Comparison of ENCODE assay signal across 8 cellular contexts in the genomic region with DNA sequence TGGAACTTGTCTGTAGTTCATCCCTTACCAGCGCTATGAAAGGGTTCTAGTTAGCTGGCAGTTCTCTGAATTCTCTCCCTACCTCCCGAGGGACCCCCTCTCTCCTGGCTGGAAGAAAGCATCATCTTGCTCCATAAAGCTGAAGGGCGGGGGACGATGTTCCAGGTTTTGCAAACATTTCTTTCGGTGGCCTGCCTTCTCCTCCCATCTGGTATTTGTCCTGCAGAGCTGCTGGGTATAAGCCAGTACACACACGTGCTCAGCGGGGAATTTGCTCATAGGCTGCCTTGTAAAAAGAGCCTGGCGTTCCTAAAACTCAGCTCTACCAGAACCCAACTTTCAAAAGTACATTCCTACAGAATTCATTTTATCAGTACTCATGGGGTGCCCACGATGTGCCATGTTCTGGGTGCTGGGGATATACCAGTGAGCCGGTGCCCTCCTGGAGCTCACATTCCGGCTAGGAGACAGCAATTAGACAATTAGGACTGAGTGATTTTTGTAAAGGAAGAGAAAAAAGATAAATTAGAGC. TPM values are rescaled to one million over a fixed set of nuclear protein-coding genes. Genes with fewer than 3 reads are reported as not detected.
DNase-seq lines count a peak whose midpoint lies in the region; ATAC-seq and TF ChIP-seq lines count a peak whose summit lies in the region.

No MANE protein-coding gene starts in this region.

- H4K20me1 ChIP-seq in IMR-90 (ENCODE audit: insufficient read depth, low read length) (no peaks in the 10 kb centered on the region), neural cell (ENCODE audit: insufficient read depth) (no peaks in the 10 kb centered on the region)

- in situ Hi-C loops in IMR-90 (cut with MboI; ENCODE audit: low sequenced_read_pairs): no loop called here

- intact Hi-C loops in IMR-90 (cut with micrococcal nuclease): loop anchor here (1.0 to 2.0 kb wide), 3 partner anchors 21 to 51 kb away; no protein-coding TSS in a partner anchor
- intact Hi-C loops in activated CD4-positive, alpha-beta memory T cell treated with anti-CD3 and anti-CD28 coated beads for 36 hours (cut with micrococcal nuclease): loop anchor here (2.0 to 5.0 kb wide), 4 partner anchors 21 to 50 kb away; partner anchors contain the start of genes ATP5PD and KCTD2

- no peaks in the 10 kb centered on the region for H3K9me2 ChIP-seq in neural cell (ENCODE audit: insufficient read depth, low read length)

- H3K27ac Mint-ChIP-seq in activated CD4-positive, alpha-beta memory T cell treated with anti-CD3 and anti-CD28 coated beads for 36 hours: peak overlapping the region; percentile 82

- H3K79me1 ChIP-seq in IMR-90 (ENCODE audit: low read depth in 1 of 2, low read length in 2 of 2): peaks cover 13 to 29% of the 10 kb centered on the region in 2 experiments

- TF ChIP-seq POLR2A in IMR-90 (IDR thresholded peaks at IDR 0.05; ENCODE audit: low read depth, low read length): no peak

- DNase-seq in IMR-90 (peak; percentile 59), fibroblast of the aortic adventitia (ENCODE audit: low read depth) (peak; percentile 85), NK-92 (lab: John Stamatoyannopoulos, UW; ENCODE audit: unreplicated experiment) (no peak)
- DNase-seq in activated CD4-positive, alpha-beta memory T cell treated with anti-CD3 and anti-CD28 coated beads for 36 hours: no peak
- DNase-seq in stimulated activated CD4-positive, alpha-beta T cell treated with anti-CD3 and anti-CD28 coated beads, Interleukin-12 subunit alpha, Interleukin-12 subunit beta, amount 100 ng/mL, for 4 hours: no peak

- peak overlapping the region; percentile 83 for H4K5ac ChIP-seq in IMR-90 (ENCODE audit: low read depth, low read length)

- H2AK9ac ChIP-seq in IMR-90 (replicated peaks; ENCODE audit: low read depth, low read length, poor library complexity): peak overlapping the region; percentile 89

- H4K91ac ChIP-seq in IMR-90 (ENCODE audit: insufficient read depth, low read depth, low read length): peak overlapping the region; percentile 30; the same call in 1 of the 2 replicates

- H2AK5ac ChIP-seq in IMR-90 (ENCODE audit: low read depth, low read length): 0 out of 2 replicates have a peak overlapping the region, but pooled peaks have one; percentile 30

- BruUV-seq in IMR-90 (replicated peaks; lab: Mats Ljungman, UMichigan): no TSS peak

- peaks cover 4% of the 10 kb centered on the region for H3F3A ChIP-seq in neural cell (ENCODE audit: insufficient read depth, low read length, poor library complexity, severe bottlenecking)

- peak overlapping the region; percentile 84 for H3K4me3 ChIP-seq in IMR-90 (ENCODE audit: insufficient read depth, low read depth, low read length)
- H3K4me3 ChIP-seq in fibroblast of the aortic adventitia (ENCODE audit: low read depth, low read length): peak overlapping the region; percentile 84
- H3K4me3 ChIP-seq in neural cell (ENCODE audit: low read length): peak overlapping the region; percentile 71

- 0 out of 2 replicates have a peak overlapping the region, but pooled peaks have one; percentile 7 for H2BK120ac ChIP-seq in IMR-90 (ENCODE audit: low read depth, low read length)

- peaks cover 3% of the 10 kb centered on the region; the same call in 1 of the 2 replicates for H3K36me3 ChIP-seq in IMR-90 (ENCODE audit: control insufficient read depth, insufficient read depth, low read length)
- no peaks in the 10 kb centered on the region for H3K36me3 ChIP-seq in neural cell (ENCODE audit: insufficient read depth, low read length)

- H3K9me3 ChIP-seq in IMR-90 (ENCODE audit: control insufficient read depth, insufficient read depth, low read length): no peaks in the 10 kb centered on the region
- H3K9me3 ChIP-seq in neural cell (ENCODE audit: low read length): no peaks in the 10 kb centered on the region

- TF ChIP-seq CTCF in C4-2B (conservative IDR thresholded peaks at IDR 0.05): no peak
- no peak for TF ChIP-seq CTCF in IMR-90 (conservative IDR thresholded peaks at IDR 0.05; ENCODE audit: low read depth, low read length)
- no peak for TF ChIP-seq CTCF in fibroblast of the aortic adventitia (IDR thresholded peaks at IDR 0.05; ENCODE audit: insufficient read depth, low read length)
- no peak for TF ChIP-seq CTCF in neural cell (IDR thresholded peaks at IDR 0.05; ENCODE audit: poor library complexity, severe bottlenecking)

- H3K23ac ChIP-seq in IMR-90 (ENCODE audit: low read depth, low read length): no peak overlapping the region

- ATAC-seq in IMR-90 (ENCODE audit: low read depth) (peak; percentile 22), GM21576 (IDR thresholded peaks at IDR 0.05; ENCODE audit: unreplicated experiment) (no peak)

- peak overlapping the region; percentile 96 for H2AFZ ChIP-seq in IMR-90 (replicated peaks; ENCODE audit: low read length, poor library complexity)
- H2AFZ ChIP-seq in neural cell (ENCODE audit: low read depth, low read length): peak overlapping the region; percentile 90

- CTCF ChIA-PET in IMR-90 (lab: Yijun Ruan, JAX): interaction anchor here (1.2 to 2.4 kb wide), 5 partner anchors 23 to 50 kb away, joined by 3 to 8 read pairs (median 3); partner anchors contain the start of gene CDR2L
- CTCF ChIA-PET in activated CD4-positive, alpha-beta memory T cell treated with anti-CD3 and anti-CD28 coated beads for 36 hours (lab: Charles Lee): interaction anchor here (0.8 to 5.6 kb wide), 25 partner anchors 8 to 621 kb away, joined by 3 to 86 read pairs (median 4); partner anchors contain the start of genes CDR2L, HID1, NT5C and SMIM5

- no peaks in the 10 kb centered on the region for H3K27me3 ChIP-seq in IMR-90 (ENCODE audit: control insufficient read depth, insufficient read depth, low read length)
- no peaks in the 10 kb centered on the region for H3K27me3 ChIP-seq in neural cell (ENCODE audit: insufficient read depth, low read depth, low read length)

- peak overlapping the region; percentile 98 for H3K4me3 Mint-ChIP-seq in activated CD4-positive, alpha-beta memory T cell treated with anti-CD3 and anti-CD28 coated beads for 36 hours

- H3K9me3 Mint-ChIP-seq in activated CD4-positive, alpha-beta memory T cell treated with anti-CD3 and anti-CD28 coated beads for 36 hours: no peaks in the 10 kb centered on the region

- no peaks in the 10 kb centered on the region for H3K27me3 Mint-ChIP-seq in activated CD4-positive, alpha-beta memory T cell treated with anti-CD3 and anti-CD28 coated beads for 36 hours

- H3K27ac ChIP-seq in C4-2B (peak overlapping the region; percentile 99), IMR-90 (ENCODE audit: insufficient read depth, low read length) (peak overlapping the region; percentile 31), neural cell (ENCODE audit: low read length) (peak overlapping the region; percentile 92)

- peaks cover 31% of the 10 kb centered on the region for H3K4me1 Mint-ChIP-seq in activated CD4-positive, alpha-beta memory T cell treated with anti-CD3 and anti-CD28 coated beads for 36 hours (ENCODE audit: low read depth)

- H3K4ac ChIP-seq in IMR-90 (ENCODE audit: low read depth, low read length): peak overlapping the region; percentile 80

- no peak overlapping the region for H3K18ac ChIP-seq in IMR-90 (ENCODE audit: low read depth, low read length)

- dilution Hi-C loops in IMR-90 (cut with HindIII; ENCODE audit: low sequenced_read_pairs, unreplicated experiment): no loop called here

- TF ChIP-seq EP300 in neural cell (conservative IDR thresholded peaks at IDR 0.05; ENCODE audit: poor library complexity, severe bottlenecking): no peak

- no peak overlapping the region for H2BK15ac ChIP-seq in IMR-90 (ENCODE audit: low read depth, low read length)

- peak overlapping the region; percentile 95 for H4K8ac ChIP-seq in IMR-90 (ENCODE audit: low read depth in 2 of 2, low read length in 2 of 2)

- TF ChIP-seq RAD21 in IMR-90 (IDR thresholded peaks at IDR 0.05; ENCODE audit: low read length): no peak
- TF ChIP-seq RAD21 in neural cell (conservative IDR thresholded peaks at IDR 0.05): no peak

- peak overlapping the region; percentile 63; the same call in 1 of the 2 replicates for H3K14ac ChIP-seq in IMR-90 (replicated peaks; ENCODE audit: low read depth, low read length)

- H2BK5ac ChIP-seq in IMR-90 (ENCODE audit: low read depth, low read length, poor library complexity, severe bottlenecking): peak overlapping the region; percentile 2

- H3K4me2 ChIP-seq in IMR-90 (ENCODE audit: low read depth, low read length): peak overlapping the region; percentile 78
- peak overlapping the region; percentile 94 for H3K4me2 ChIP-seq in neural cell (ENCODE audit: low read length)

- peaks cover 15% of the 10 kb centered on the region for H3K36me3 Mint-ChIP-seq in activated CD4-positive, alpha-beta memory T cell treated with anti-CD3 and anti-CD28 coated beads for 36 hours

- no peak overlapping the region for H2BK20ac ChIP-seq in IMR-90 (ENCODE audit: low read depth, low read length)

- H3K79me2 ChIP-seq in neural cell (replicated peaks; ENCODE audit: insufficient read depth, low read length): peaks cover 6% of the 10 kb centered on the region

- peaks cover 6% of the 10 kb centered on the region for H3K4me1 ChIP-seq in IMR-90 (ENCODE audit: control insufficient read depth, insufficient read depth, low read length)

- peak overlapping the region; percentile 90; the same call in 1 of the 2 replicates for H3K56ac ChIP-seq in IMR-90 (ENCODE audit: extremely low read depth, insufficient read depth, low read length)

- H3K9me1 ChIP-seq in IMR-90 (ENCODE audit: insufficient read depth, low read length): 0 out of 2 replicates have a peak, but pooled peaks cover 4% of the 10 kb centered on the region

- WGBS in IMR-90 (ENCODE audit: extremely low coverage in 2 of 2, insufficient read length in 1 of 2), 2 experiments: no CpG with 5 or more reads among the region's 11 CpGs

- POLR2A ChIA-PET in IMR-90 (lab: Charles Lee; ENCODE audit: unreplicated experiment): interaction anchor here (0.6 to 2.2 kb wide), 3 partner anchors 23 to 31 kb away, joined by 3 to 8 read pairs (median 7); partner anchors contain the start of gene CDR2L
- POLR2A ChIA-PET in activated CD4-positive, alpha-beta memory T cell treated with anti-CD3 and anti-CD28 coated beads for 36 hours (lab: Charles Lee): interaction anchor here (0.7 to 2.3 kb wide), 16 partner anchors 8 to 262 kb away, joined by 3 to 19 read pairs (median 5); partner anchors contain the start of genes ATP5PD, CDR2L, FDXR and JPT1

- H3K9ac ChIP-seq in IMR-90 (ENCODE audit: low read depth, low read length) (peak overlapping the region; percentile 38), neural cell (ENCODE audit: low read length) (peak overlapping the region; percentile 83)

RNA-seq across cellular contexts. Expression of gene MRPL58, which starts 0.6 kb away (rescaled TPM):
- 42.5 and 53.9 TPM in 2 replicates for total RNA-seq in IMR-90 (2012; rRNA removed)
- 49.0 and 53.0 TPM in 2 replicates for polyA plus RNA-seq in IMR-90 (2012; rRNA removed)
- polyA plus RNA-seq in IMR-90 (2012; cell fraction: cytosol; rRNA removed): 72.6 and 78.2 TPM in 2 replicates
- 21.8 and 25.5 TPM in 2 replicates for polyA plus RNA-seq in IMR-90 (2012; cell fraction: nucleus; rRNA removed; ENCODE audit: low replicate concordance)
- 10 to 100 TPM; 57.7 TPM for total RNA-seq in activated CD4-positive, alpha-beta memory T cell treated with anti-CD3 and anti-CD28 coated beads for 36 hours
- 26.2 and 31.4 TPM in 2 replicates for total RNA-seq in fibroblast of the aortic adventitia (ENCODE audit: low replicate concordance)
- 47.4 and 49.7 TPM in 2 replicates for polyA plus RNA-seq in neural cell
- 19.2 and 21.9 TPM in 2 replicates for polyA minus RNA-seq in neural cell

RNA-seq across cellular contexts. Expression of gene CDR2L, which starts 24.4 kb away (rescaled TPM):
- total RNA-seq in IMR-90 (2012; rRNA removed) (5.6 and 5.7 TPM in 2 replicates), fibroblast of the aortic adventitia (ENCODE audit: low replicate concordance) (11.8 and 15.3 TPM in 2 replicates)
- polyA plus RNA-seq in IMR-90 (2012; rRNA removed) (18.9 and 23.2 TPM in 2 replicates), neural cell (8.1 and 8.3 TPM in 2 replicates)
- 14.2 and 21.1 TPM in 2 replicates for polyA plus RNA-seq in IMR-90 (2012; cell fraction: cytosol; rRNA removed)
- polyA plus RNA-seq in IMR-90 (2012; cell fraction: nucleus; rRNA removed; ENCODE audit: low replicate concordance): 12.6 and 30.3 TPM in 2 replicates
- 1 to 10 TPM; 1.1 to 1.3 TPM for total RNA-seq in activated CD4-positive, alpha-beta memory T cell treated with anti-CD3 and anti-CD28 coated beads for 36 hours
- polyA minus RNA-seq in neural cell: 11.9 and 12.3 TPM in 2 replicates

RNA-seq across cellular contexts. Expression of gene ATP5PD, which starts 34.9 kb away (rescaled TPM):
- total RNA-seq in IMR-90 (2012; rRNA removed) (365 and 373 TPM in 2 replicates), fibroblast of the aortic adventitia (ENCODE audit: low replicate concordance) (513 and 829 TPM in 2 replicates)
- polyA plus RNA-seq in IMR-90 (2012; rRNA removed) (331 and 425 TPM in 2 replicates), neural cell (452 and 517 TPM in 2 replicates)
- 109 and 263 TPM in 2 replicates for polyA plus RNA-seq in IMR-90 (2012; cell fraction: cytosol; rRNA removed)
- polyA plus RNA-seq in IMR-90 (2012; cell fraction: nucleus; rRNA removed; ENCODE audit: low replicate concordance): 38.0 and 159 TPM in 2 replicates
- total RNA-seq in activated CD4-positive, alpha-beta memory T cell treated with anti-CD3 and anti-CD28 coated beads for 36 hours: 100 to 1,000 TPM; 249 to 261 TPM
- 129 and 160 TPM in 2 replicates for polyA minus RNA-seq in neural cell

RNA-seq across cellular contexts. Expression of gene KCTD2, which starts 35.2 kb away (rescaled TPM):
- total RNA-seq in IMR-90 (2012; rRNA removed) (9.1 and 9.4 TPM in 2 replicates), fibroblast of the aortic adventitia (ENCODE audit: low replicate concordance) (20.2 and 34.2 TPM in 2 replicates)
- polyA plus RNA-seq in IMR-90 (2012; rRNA removed) (18.3 and 18.4 TPM in 2 replicates), neural cell (29.9 and 32.8 TPM in 2 replicates)
- 10.8 and 16.4 TPM in 2 replicates for polyA plus RNA-seq in IMR-90 (2012; cell fraction: cytosol; rRNA removed)
- polyA plus RNA-seq in IMR-90 (2012; cell fraction: nucleus; rRNA removed; ENCODE audit: low replicate concordance): 9.9 and 12.6 TPM in 2 replicates
- 10 to 100 TPM; 20.6 to 23.3 TPM for total RNA-seq in activated CD4-positive, alpha-beta memory T cell treated with anti-CD3 and anti-CD28 coated beads for 36 hours
- polyA minus RNA-seq in neural cell: 29.2 and 30.8 TPM in 2 replicates

RNA-seq across cellular contexts. Expression of gene HID1, which starts 39.3 kb away (rescaled TPM):
- total RNA-seq in IMR-90 (2012; rRNA removed): 0.18 and 0.56 TPM in 2 replicates
- polyA plus RNA-seq in IMR-90 (2012; rRNA removed): 1.7 and 2.7 TPM in 2 replicates
- polyA plus RNA-seq in IMR-90 (2012; cell fraction: cytosol; rRNA removed): 0.27 and 2.5 TPM in 2 replicates
- 6.8 and 10.5 TPM in 2 replicates for polyA plus RNA-seq in IMR-90 (2012; cell fraction: nucleus; rRNA removed; ENCODE audit: low replicate concordance)
- total RNA-seq in activated CD4-positive, alpha-beta memory T cell treated with anti-CD3 and anti-CD28 coated beads for 36 hours: 1 to 10 TPM; 2.3 to 2.6 TPM
- 0.33 and 0.90 TPM in 2 replicates for total RNA-seq in fibroblast of the aortic adventitia (ENCODE audit: low replicate concordance)
- polyA plus RNA-seq in neural cell: 26.6 and 29.8 TPM in 2 replicates
- 32.8 and 42.6 TPM in 2 replicates for polyA minus RNA-seq in neural cell

Comparison
In these comparisons a context has a peak if more than half of its experiments do, and no peak if none do; other contexts are left out.
1. H3K27ac ChIP-seq: peak in every context shown above with its lines; median percentile 99 in C4-2B; 92 in neural cell; 31 in IMR-90.
2. DNase-seq: peak in IMR-90 (single experiment) and fibroblast of the aortic adventitia (single experiment); none in activated CD4-positive, alpha-beta memory T cell treated with anti-CD3 and anti-CD28 coated beads for 36 hours (single experiment), NK-92 (single experiment) and stimulated activated CD4-positive, alpha-beta T cell treated with anti-CD3 and anti-CD28 coated beads, Interleukin-12 subunit alpha, Interleukin-12 subunit beta, amount 100 ng/mL, for 4 hours (single experiment).
3. Peak in every context shown above with its lines, with median percentiles within 50 percentile points of each other: H3K4me3 ChIP-seq.